In the genomic region with DNA sequence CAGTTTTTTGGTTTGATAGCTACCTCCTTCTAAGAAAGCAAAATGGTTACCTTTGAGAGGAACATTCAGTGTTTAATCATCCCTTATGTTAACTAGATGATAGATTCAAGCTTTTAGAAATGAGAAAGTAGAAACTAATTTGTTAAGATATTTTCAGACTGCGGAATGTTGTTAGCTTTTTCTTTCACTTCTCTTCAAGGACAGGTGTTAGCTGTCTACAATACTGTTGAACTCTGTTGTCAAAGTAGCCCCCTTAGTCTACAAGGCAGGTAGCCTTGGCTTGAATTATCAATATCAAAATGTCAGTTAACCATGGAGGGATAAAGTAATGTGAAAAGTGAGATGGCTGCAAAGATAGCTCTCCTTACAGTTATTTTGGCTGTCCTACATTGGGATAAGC, we compare ENCODE assay signal across 20 cellular contexts.
"Had no signal": no experiment of that assay in that cellular context is flagged by ENCODE, and none has a peak within 500 bp of the region (broad histone marks: within the 10 kb centered on the region; RNA-seq: fewer than 3 reads in every experiment).

No MANE protein-coding gene starts in this region.

- H2AFZ ChIP-seq: neural progenitor cell had no signal

- H3K4me2 ChIP-seq: neural progenitor cell had no signal

- H3K27me3 Mint-ChIP-seq: activated CD8-positive, alpha-beta T cell treated with anti-CD3 and anti-CD28 coated beads for 36 hours; activated T-helper 17 cell treated with anti-CD3 and anti-CD28 coated beads, Interleukin-2, amount 50 U/mL, for 72 hours had no signal

- H3K4me3 Mint-ChIP-seq: activated CD8-positive, alpha-beta T cell treated with anti-CD3 and anti-CD28 coated beads for 36 hours; activated T-helper 17 cell treated with anti-CD3 and anti-CD28 coated beads, Interleukin-2, amount 50 U/mL, for 72 hours; neural progenitor cell had no signal

- H3K4me3 ChIP-seq: coronary artery, heart right ventricle, neural progenitor cell, pancreas, stomach had no signal

- ATAC-seq: activated CD8-positive, alpha-beta T cell treated with anti-CD3 and anti-CD28 coated beads for 36 hours; activated naive CD4-positive, alpha-beta T cell treated with anti-CD3 and anti-CD28 coated beads, Interleukin-2, amount 50 U/mL, for 72 hours; activated T-helper 17 cell treated with anti-CD3 and anti-CD28 coated beads, Interleukin-2, amount 50 U/mL, for 72 hours; heart right ventricle; left lobe of liver; pancreas had no signal

- H3K9me3 ChIP-seq: heart right ventricle, pancreas, stomach had no signal

- H3K9me3 Mint-ChIP-seq: activated CD8-positive, alpha-beta T cell treated with anti-CD3 and anti-CD28 coated beads for 36 hours; activated naive CD4-positive, alpha-beta T cell treated with anti-CD3 and anti-CD28 coated beads, Interleukin-2, amount 50 U/mL, for 72 hours; activated T-helper 17 cell treated with anti-CD3 and anti-CD28 coated beads, Interleukin-2, amount 50 U/mL, for 72 hours; neural progenitor cell had no signal

- FAIRE-seq: bronchial epithelial cell, endothelial cell of umbilical vein, frontal cortex, pancreas, urothelium cell line had no signal

- DNase-seq: activated CD4-positive, CD25-positive, alpha-beta regulatory T cell treated with anti-CD3 and anti-CD28 coated beads, Interleukin-2, amount 50 U/mL, for 72 hours; activated CD8-positive, alpha-beta memory T cell treated with anti-CD3 and anti-CD28 coated beads, Interleukin-2, amount 50 U/mL, for 4 hours; activated CD8-positive, alpha-beta T cell treated with anti-CD3 and anti-CD28 coated beads for 36 hours; effector CD4-positive, alpha-beta T cell; heart right ventricle; islet precursor cell; pancreas; stimulated activated CD4-positive, alpha-beta T cell treated with anti-CD3 and anti-CD28 coated beads, Interleukin-4, amount 100 ng/mL, for 1 hour; stimulated activated CD8-positive, alpha-beta memory T cell treated with anti-CD3 and anti-CD28 coated beads, Interleukin-4, amount 100 ng/mL, for 48 hours; stomach; SW 1271 had no signal

- H3K27ac ChIP-seq: neural progenitor cell, pancreas had no signal

- H3K4me1 ChIP-seq: neural progenitor cell, pancreas had no signal

- H3K27me3 ChIP-seq: heart right ventricle, neural progenitor cell, pancreas, stomach had no signal

- H3K9ac ChIP-seq: neural progenitor cell had no signal

- H3K27ac Mint-ChIP-seq: activated naive CD4-positive, alpha-beta T cell treated with anti-CD3 and anti-CD28 coated beads, Interleukin-2, amount 50 U/mL, for 72 hours; activated T-helper 17 cell treated with anti-CD3 and anti-CD28 coated beads, Interleukin-2, amount 50 U/mL, for 72 hours; neural progenitor cell had no signal
